In the genomic region with DNA sequence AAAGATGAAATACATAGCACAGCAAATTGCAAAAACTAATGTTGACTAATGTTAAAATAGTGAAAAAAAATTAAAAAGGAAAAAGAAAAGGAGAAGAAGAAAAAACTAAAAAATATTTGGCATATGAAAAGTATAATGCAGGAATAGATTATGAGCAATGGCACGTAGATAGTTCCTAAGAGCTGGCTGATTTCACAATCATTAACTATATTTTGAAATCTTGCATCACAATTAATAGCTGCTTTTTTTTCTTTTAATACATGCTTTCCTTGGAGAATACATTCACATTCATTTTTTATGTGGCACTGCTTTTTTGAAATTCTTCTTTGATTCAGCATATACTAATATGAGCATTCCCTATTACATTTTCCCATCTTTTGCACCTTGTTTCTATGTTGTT, we compare ENCODE assay signal across 34 cellular contexts.
"Had no signal": no experiment of that assay in that cellular context is flagged by ENCODE, and none has a peak within 500 bp of the region (broad histone marks: within the 10 kb centered on the region; RNA-seq: fewer than 3 reads in every experiment).

No MANE protein-coding gene starts in this region.

- FAIRE-seq: astrocyte, bronchial epithelial cell had no signal

- H3K27ac ChIP-seq: adrenal gland, ascending aorta, body of pancreas, brain microvascular endothelial cell, breast epithelium, cardiac muscle cell had no signal

- DNase-seq: activated effector memory CD4-positive, alpha-beta T cell treated with anti-CD3 and anti-CD28 coated beads, Interleukin-2, amount 50 U/mL, for 16 hours; activated effector memory CD4-positive, alpha-beta T cell treated with Interleukin-2 at 50 U/mL for 16 hours; activated gamma-delta T cell; activated gamma-delta T cell treated with Interleukin-2 at 50 U/mL for 16 hours; activated naive CD4-positive, alpha-beta T cell; activated naive CD4-positive, alpha-beta T cell treated with anti-CD3 and anti-CD28 coated beads for 36 hours; activated naive CD4-positive, alpha-beta T cell treated with anti-CD3 and anti-CD28 coated beads, Interleukin-2, amount 10 ng/mL, durations not matched to agents 7 days and 5 days; activated naive CD4-positive, alpha-beta T cell treated with anti-CD3 and anti-CD28 coated beads, Interleukin-2, amount 50 U/mL, for 16 hours; activated naive CD4-positive, alpha-beta T cell treated with Interleukin-2 at 50 U/mL for 16 hours; activated naive CD8-positive, alpha-beta T cell treated with anti-CD3 and anti-CD28 coated beads for 36 hours; activated naive CD8-positive, alpha-beta T cell treated with anti-CD3 and anti-CD28 coated beads, Interleukin-2, amount 10 ng/mL, durations not matched to agents 7 days and 5 days; activated naive CD8-positive, alpha-beta T cell treated with anti-CD3 and anti-CD28 coated beads, Interleukin-2, amount 50 U/mL, for 24 hours; activated T-cell treated with anti-CD3 and anti-CD28 coated beads, Interleukin-2, amount 50 U/mL, for 1 hour; activated T-cell treated with anti-CD3 and anti-CD28 coated beads, Interleukin-2, amount 50 U/mL, for 24 hours; activated T-cell treated with anti-CD3 and anti-CD28 coated beads, Interleukin-2, amount 50 U/mL, for 4 hours; activated T-cell treated with anti-CD3 and anti-CD28 coated beads, Interleukin-2, amount 50 U/mL, for 48 hours; activated T-cell treated with anti-CD3 and anti-CD28 coated beads, Interleukin-2, amount 50 U/mL, for 72 hours; adrenal gland; amniotic stem cell; amygdala; anterior cingulate cortex; aorta; body of pancreas; brain microvascular endothelial cell; caudate nucleus; central memory CD4-positive, alpha-beta T cell; cerebellar nuclear complex had no signal

- H3K27me3 ChIP-seq: adrenal gland, ascending aorta, body of pancreas, brain microvascular endothelial cell, breast epithelium, cardiac muscle cell had no signal

- ATAC-seq: activated naive CD4-positive, alpha-beta T cell treated with anti-CD3 and anti-CD28 coated beads, Interleukin-2, amount 50 U/mL, for 72 hours; activated naive CD8-positive, alpha-beta T cell treated with anti-CD3 and anti-CD28 coated beads, Interleukin-2, amount 50 U/mL, for 24 hours; activated T-cell treated with anti-CD3 and anti-CD28 coated beads, Interleukin-2, amount 50 U/mL, for 4 hours; activated T-cell treated with anti-CD3 and anti-CD28 coated beads, Interleukin-2, amount 50 U/mL, for 72 hours; activated T-helper 17 cell treated with anti-CD3 and anti-CD28 coated beads, Interleukin-2, amount 50 U/mL, for 72 hours; body of pancreas had no signal

- H3K4me1 ChIP-seq: adrenal gland, ascending aorta, body of pancreas, breast epithelium had no signal

- H3K36me3 ChIP-seq: adrenal gland, ascending aorta, brain microvascular endothelial cell, breast epithelium, cardiac muscle cell had no signal

- H3K4me3 ChIP-seq: adrenal gland, ascending aorta, body of pancreas, breast epithelium, cardiac muscle cell had no signal

- H3K9me3 ChIP-seq: adrenal gland, ascending aorta, body of pancreas, breast epithelium had no signal
